In the genomic region with DNA sequence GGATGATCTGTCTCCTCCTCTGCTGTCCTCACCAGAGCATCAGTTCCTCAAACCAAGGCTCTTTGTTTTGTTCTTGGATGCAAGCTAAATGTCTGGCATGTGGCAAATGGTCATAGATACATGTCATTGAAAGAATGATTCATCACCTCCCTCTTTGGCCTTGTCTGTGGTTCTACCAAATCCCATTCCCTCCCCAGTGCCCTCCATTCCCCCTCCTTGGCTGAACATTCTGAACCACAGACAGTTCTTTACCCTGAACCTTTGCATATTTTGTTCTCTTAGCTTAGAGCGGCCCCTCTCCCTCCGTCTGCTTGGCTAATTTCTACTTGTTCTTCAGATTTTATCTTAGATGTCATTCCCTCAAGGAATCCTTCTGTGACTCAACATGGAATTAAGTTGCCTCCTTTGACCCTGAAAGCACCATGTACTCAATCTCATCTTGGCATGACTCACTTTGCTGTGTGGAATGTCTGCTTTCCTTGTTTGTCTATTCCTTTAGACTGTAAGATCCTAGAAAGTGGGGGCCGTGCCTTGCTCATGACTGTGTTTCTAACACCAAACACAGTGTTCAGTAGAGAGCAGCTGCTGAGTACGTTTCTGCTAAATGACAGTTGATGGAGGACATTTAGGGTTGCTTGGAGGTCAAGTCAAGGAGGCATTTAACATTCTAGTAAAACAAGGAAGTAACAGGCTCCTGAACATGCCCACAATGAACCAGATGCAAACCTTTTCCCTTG, we compare ENCODE assay signal across 8 cellular contexts. TPM values are rescaled to one million over a fixed set of nuclear protein-coding genes. Genes with fewer than 3 reads are reported as not detected.
DNase-seq lines count a peak whose midpoint lies in the region; ATAC-seq and TF ChIP-seq lines count a peak whose summit lies in the region.

No MANE protein-coding gene starts in this region.

- H3K79me2 ChIP-seq in mesendoderm (ENCODE audit: control insufficient read depth, insufficient read depth, low read length), result no peaks in the 10 kb centered on the region

- peak overlapping the region; percentile 65 for H3K4me3 Mint-ChIP-seq in CD4-positive, alpha-beta T cell
- no peak overlapping the region for H3K4me3 Mint-ChIP-seq in dendritic cell treated with granulocyte-macrophage colony-stimulating factor and Interleukin-4, amounts not matched to agents 40 ng/mL and 50 ng/mL, for 4 days
- no peak overlapping the region for H3K4me3 Mint-ChIP-seq in nephron progenitor cell

- no CpG with 5 or more reads among the region's 4 CpGs for WGBS in mesendoderm (ENCODE audit: extremely low coverage, insufficient coverage, low lambda C conversion rate)

- H3K4me3 ChIP-seq in mesendoderm (ENCODE audit: low read length), result no peak overlapping the region

- no peak overlapping the region for H3K18ac ChIP-seq in mesendoderm (ENCODE audit: low read length)

- no peak overlapping the region for H4K5ac ChIP-seq in mesendoderm (ENCODE audit: low read length)

- no peak overlapping the region for H2BK15ac ChIP-seq in mesendoderm (replicated peaks; ENCODE audit: low read depth)

- TF ChIP-seq CTCF in CD4-positive, alpha-beta T cell (IDR thresholded peaks at IDR 0.05), result no peak
- no peak for TF ChIP-seq CTCF in nephron progenitor cell (IDR thresholded peaks at IDR 0.05)

- no peak overlapping the region for H3K9ac ChIP-seq in mesendoderm (ENCODE audit: low read length)

- CTCF ChIA-PET in CD4-positive, alpha-beta T cell (lab: Charles Lee), result interaction anchor here (0.6 kb wide), 1 partner anchor 63 kb away, joined by 4 read pairs; no protein-coding TSS in a partner anchor

- no peak for ATAC-seq in CD4-positive, alpha-beta T cell (ENCODE audit: poor library complexity)
- no peak for ATAC-seq in GM19023 (IDR thresholded peaks at IDR 0.05; ENCODE audit: unreplicated experiment)

- no peak overlapping the region for H3K56ac ChIP-seq in mesendoderm (ENCODE audit: low read length)

- no peak for DNase-seq in CD4-positive, alpha-beta T cell
- DNase-seq in NCI-H226 (peak; percentile 89), nephron progenitor cell (no peak), NCI-H1417 (lab: John Stamatoyannopoulos, UW) (no peak), cerebellum (ENCODE audit: low spot score) (no peak), mesendoderm (no peak)

- H2AK5ac ChIP-seq in mesendoderm (ENCODE audit: low read length), result no peak overlapping the region

- no peaks in the 10 kb centered on the region for H3K9me3 Mint-ChIP-seq in CD4-positive, alpha-beta T cell
- no peaks in the 10 kb centered on the region for H3K9me3 Mint-ChIP-seq in dendritic cell treated with granulocyte-macrophage colony-stimulating factor and Interleukin-4, amounts not matched to agents 40 ng/mL and 50 ng/mL, for 4 days
- no peaks in the 10 kb centered on the region for H3K9me3 Mint-ChIP-seq in nephron progenitor cell

- H3K4me1 Mint-ChIP-seq in CD4-positive, alpha-beta T cell (ENCODE audit: low read depth), result peaks cover 61% of the 10 kb centered on the region
- peaks cover 84% of the 10 kb centered on the region for H3K4me1 Mint-ChIP-seq in dendritic cell treated with granulocyte-macrophage colony-stimulating factor and Interleukin-4, amounts not matched to agents 40 ng/mL and 50 ng/mL, for 4 days (ENCODE audit: low read depth)
- peaks cover 60% of the 10 kb centered on the region for H3K4me1 Mint-ChIP-seq in nephron progenitor cell

- H3K4me1 ChIP-seq in mesendoderm (ENCODE audit: control insufficient read depth, low read depth, low read length), result peaks cover 2% of the 10 kb centered on the region

- H3K27me3 Mint-ChIP-seq in CD4-positive, alpha-beta T cell, result no peaks in the 10 kb centered on the region
- H3K27me3 Mint-ChIP-seq in dendritic cell treated with granulocyte-macrophage colony-stimulating factor and Interleukin-4, amounts not matched to agents 40 ng/mL and 50 ng/mL, for 4 days, result peaks cover 7% of the 10 kb centered on the region
- H3K27me3 Mint-ChIP-seq in nephron progenitor cell (ENCODE audit: low read depth, poor library complexity), result peaks cover 14% of the 10 kb centered on the region

- no peak overlapping the region for H3K23ac ChIP-seq in mesendoderm (ENCODE audit: low read length)

- no peaks in the 10 kb centered on the region for H3K9me3 ChIP-seq in CD4-positive, alpha-beta T cell (ENCODE audit: control insufficient read depth, low read length)

- H4K8ac ChIP-seq in mesendoderm (ENCODE audit: low read depth, low read length), result no peak overlapping the region

- peaks cover 55% of the 10 kb centered on the region for H3K36me3 Mint-ChIP-seq in CD4-positive, alpha-beta T cell (ENCODE audit: low read depth)
- H3K36me3 Mint-ChIP-seq in dendritic cell treated with granulocyte-macrophage colony-stimulating factor and Interleukin-4, amounts not matched to agents 40 ng/mL and 50 ng/mL, for 4 days (ENCODE audit: low read depth), result peaks cover 15% of the 10 kb centered on the region
- H3K36me3 Mint-ChIP-seq in nephron progenitor cell (ENCODE audit: low read depth), result no peaks in the 10 kb centered on the region

- H3K4me2 ChIP-seq in mesendoderm (ENCODE audit: low read length), result no peak overlapping the region

- H3K27ac ChIP-seq in CD4-positive, alpha-beta T cell (ENCODE audit: low read depth, low read length), result no peak overlapping the region
- H3K27ac ChIP-seq in mesendoderm (ENCODE audit: low read depth, low read length), result no peak overlapping the region

- no peaks in the 10 kb centered on the region for H3K27me3 ChIP-seq in CD4-positive, alpha-beta T cell (ENCODE audit: control insufficient read depth, insufficient read depth, low read length)
- H3K27me3 ChIP-seq in mesendoderm (ENCODE audit: insufficient read depth, low read length, poor library complexity), result no peaks in the 10 kb centered on the region

- no peak overlapping the region for H2BK120ac ChIP-seq in mesendoderm (ENCODE audit: low read depth, low read length)

- H3K27ac Mint-ChIP-seq in CD4-positive, alpha-beta T cell, result peak overlapping the region; percentile 50
- peak overlapping the region; percentile 79 for H3K27ac Mint-ChIP-seq in dendritic cell treated with granulocyte-macrophage colony-stimulating factor and Interleukin-4, amounts not matched to agents 40 ng/mL and 50 ng/mL, for 4 days
- peak overlapping the region; percentile 74 for H3K27ac Mint-ChIP-seq in nephron progenitor cell

- no peak overlapping the region for H3K4ac ChIP-seq in mesendoderm (ENCODE audit: low read depth, low read length)

- POLR2A ChIA-PET in CD4-positive, alpha-beta T cell (lab: Charles Lee), result interaction anchor here (0.6 to 2.0 kb wide), 4 partner anchors 8 to 126 kb away, joined by 3 to 8 read pairs (median 4); partner anchors contain the start of genes ALOX5AP and USPL1

- H3K79me1 ChIP-seq in mesendoderm (ENCODE audit: low read length), result no peaks in the 10 kb centered on the region

- H3K36me3 ChIP-seq in mesendoderm (ENCODE audit: control insufficient read depth, insufficient read depth, low read length), result no peaks in the 10 kb centered on the region

- no peak overlapping the region for H2BK5ac ChIP-seq in mesendoderm (ENCODE audit: low read length)

- intact Hi-C loops in CD4-positive, alpha-beta T cell (cut with DNase I, micrococcal nuclease), result loop anchor here (1.0 to 10.0 kb wide), 5 partner anchors 31 to 371 kb away; partner anchors contain the start of gene USPL1 (in 2 of the 2)
- intact Hi-C loops in dendritic cell treated with granulocyte-macrophage colony-stimulating factor and Interleukin-4, amounts not matched to agents 40 ng/mL and 50 ng/mL, for 4 days (cut with micrococcal nuclease), result loop anchor here (10.0 kb wide), 1 partner anchor 61 kb away; no protein-coding TSS in a partner anchor

RNA-seq across cellular contexts. Expression of gene ALOX5AP, which starts 8.1 kb away (rescaled TPM):
- total RNA-seq in CD4-positive, alpha-beta T cell, result 10 to 100 TPM; 16.5 to 19.0 TPM
- 2.8 TPM for total RNA-seq in cerebellum
- not detected for polyA plus RNA-seq in mesendoderm (2013, experiment 1 of 2)
- not detected for polyA plus RNA-seq in mesendoderm (2013, experiment 2 of 2)
